ENCODE assay signal across 16 cellular contexts in the genomic region with DNA sequence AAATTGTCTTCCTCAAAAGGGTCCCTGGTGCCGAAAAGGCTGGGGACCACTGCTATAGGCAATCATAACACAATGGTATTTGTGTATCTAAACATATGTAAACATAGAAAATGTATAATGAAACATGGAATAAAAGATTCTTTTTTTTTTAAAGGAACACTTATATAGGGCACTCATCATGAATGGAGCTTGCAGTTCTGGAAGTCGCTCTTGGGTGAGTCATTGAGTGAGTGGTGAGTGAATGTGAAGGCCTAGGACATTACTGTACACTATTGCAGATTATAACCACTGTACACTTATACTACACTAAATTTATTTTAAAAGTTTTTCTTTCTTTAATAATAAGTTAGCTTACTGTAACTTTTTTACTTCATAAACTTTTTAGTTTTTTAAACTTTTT.
A peak's percentile ranks its signal among the peaks of the same experiment; 100 is the strongest.
DNase-seq lines count a peak whose midpoint lies in the region; ATAC-seq, FAIRE-seq and TF ChIP-seq lines count a peak whose summit lies in the region.
"Had no signal": no experiment of that assay in that cellular context is flagged by ENCODE, and none has a peak within 500 bp of the region (broad histone marks: within the 10 kb centered on the region; RNA-seq: fewer than 3 reads in every experiment).

No MANE protein-coding gene starts in this region.

- no peaks in the 10 kb centered on the region for H3K36me3 ChIP-seq in PC-3 (ENCODE audit: low read depth, low read length)
- H3K36me3 ChIP-seq in testis (ENCODE audit: low read depth, missing control alignments), result no peaks in the 10 kb centered on the region

- TF ChIP-seq POLR2A in testis (IDR thresholded peaks at IDR 0.05), result no peak

- no peak overlapping the region for H3K4me2 ChIP-seq in PC-3 (ENCODE audit: low read length)
- H3K4me2 ChIP-seq: hepatocyte had no signal

- BruUV-seq in PC-3 (replicated peaks; lab: Mats Ljungman, UMichigan), result no TSS peak

- POLR2A ChIA-PET in PC-3 (lab: Charles Lee; ENCODE audit: unreplicated experiment), result interaction anchor here (0.7 kb wide), 1 partner anchor 221 kb away, joined by 4 read pairs; no protein-coding TSS in a partner anchor

- H3K9me2 ChIP-seq in PC-3 (replicated peaks; ENCODE audit: low read length), result no peaks in the 10 kb centered on the region

- H3K9me3 ChIP-seq in PC-3 (ENCODE audit: low read length) (no peaks in the 10 kb centered on the region), testis (no peaks in the 10 kb centered on the region)

- 96 to 99% methylated on average over 2 of the region's 2 CpGs for WGBS in testis, 2 donors

- TF ChIP-seq CTCF in AG10803 (conservative IDR thresholded peaks at IDR 0.05; ENCODE audit: low read length) (no peak), PC-3 (conservative IDR thresholded peaks at IDR 0.05; ENCODE audit: low read depth, low read length) (no peak), testis (IDR thresholded peaks at IDR 0.05) (no peak)

- DNase-seq in AG10803 (ENCODE audit: low read depth) (peak; percentile 75), PC-3 (peak; percentile 70), kidney tubule cell (ENCODE audit: low spot score) (peak; percentile 63), NCI-H345 treated with DMSO at 0.1 percent for 48 hours (lab: John Stamatoyannopoulos, UW; ENCODE audit: unreplicated experiment) (no peak), NCI-H510A treated with DMSO at 0.1 percent for 48 hours (lab: John Stamatoyannopoulos, UW) (no peak), testis (no peak)
- DNase-seq: activated CD4-positive, alpha-beta T cell treated with anti-CD3 and anti-CD28 coated beads, Interleukin-2, amount 50 U/mL, for 4 hours; Karpas-422; kidney glomerular epithelial cell; NCI-H1694; NCI-H524 treated with DMSO at 0.1 percent for 48 hours; stimulated activated naive B cell treated with anti-CD40 and anti-IgM and Interleukin-4, amounts not matched to agents 10 μg/mL and 1 μg/mL and 100 μg/mL, for 72 hours had no signal

- no peaks in the 10 kb centered on the region for H3K27me3 ChIP-seq in PC-3 (ENCODE audit: low read length)
- no peaks in the 10 kb centered on the region for H3K27me3 ChIP-seq in testis
- H3K27me3 ChIP-seq: hepatocyte had no signal

- H4K20me1 ChIP-seq in PC-3 (ENCODE audit: low read length), result no peaks in the 10 kb centered on the region

- H3F3A ChIP-seq in PC-3 (ENCODE audit: low read length, unreplicated experiment), result no peaks in the 10 kb centered on the region

- H3K27ac ChIP-seq in PC-3 (ENCODE audit: low read length), result peak overlapping the region; percentile 20; the same call in 1 of the 2 replicates
- H3K27ac ChIP-seq in testis, result no peak overlapping the region
- H3K27ac ChIP-seq: hepatocyte had no signal

- H2AFZ ChIP-seq in PC-3 (ENCODE audit: low read length), result no peak overlapping the region
- H2AFZ ChIP-seq: hepatocyte had no signal

- no peak overlapping the region for H3K9ac ChIP-seq in PC-3 (ENCODE audit: low read length)

- no peak overlapping the region for H3K4me3 ChIP-seq in AG10803 (ENCODE audit: low read length)
- no peak overlapping the region for H3K4me3 ChIP-seq in PC-3 (ENCODE audit: low read length)
- H3K4me3 ChIP-seq in testis, result no peak overlapping the region
- H3K4me3 ChIP-seq: hepatocyte had no signal

- intact Hi-C loops in PC-3 (cut with micrococcal nuclease), result no loop called here
- intact Hi-C loops in testis (cut with DNase I; ENCODE audit: low total_unique reads), result no loop called here

- ATAC-seq in PC-3 (peak; percentile 92), HG02973 (IDR thresholded peaks at IDR 0.05; ENCODE audit: unreplicated experiment) (no peak)
- ATAC-seq: stimulated activated naive B cell treated with anti-CD40 and anti-IgM and Interleukin-4, amounts not matched to agents 10 μg/mL and 1 μg/mL and 100 μg/mL, for 72 hours had no signal

- FAIRE-seq in colon (lab: Jason Lieb, UNC), result peak; percentile 98
- FAIRE-seq: GM19239 had no signal

- CTCF ChIA-PET in PC-3 (lab: Charles Lee), result interaction anchor here (0.5 to 0.6 kb wide), 2 partner anchors 9 to 174 kb away, joined by 4 read pairs; no protein-coding TSS in a partner anchor

- no peaks in the 10 kb centered on the region for H3K79me2 ChIP-seq in PC-3 (ENCODE audit: low read length)
- H3K79me2 ChIP-seq: hepatocyte had no signal

- peaks cover 5% of the 10 kb centered on the region; the same call in 1 of the 2 replicates for H3K4me1 ChIP-seq in PC-3 (ENCODE audit: insufficient read depth, low read length)
- peaks cover 4% of the 10 kb centered on the region for H3K4me1 ChIP-seq in testis

Comparison
In these comparisons a context has a peak if more than half of its experiments do, and no peak if none do; other contexts are left out.
1. DNase-seq: peak in AG10803 (single experiment), PC-3 (single experiment) and kidney tubule cell (single experiment); none in NCI-H345 treated with DMSO at 0.1 percent for 48 hours (single experiment), NCI-H510A treated with DMSO at 0.1 percent for 48 hours (single experiment) and testis (single experiment).